9 cellular contexts compared by ENCODE assay signal in genomic region chr6:39102024-39102820, GRCh38. TPM values are rescaled to one million over a fixed set of nuclear protein-coding genes. Genes with fewer than 3 reads are reported as not detected.
DNase-seq lines count a peak whose midpoint lies in the region; ATAC-seq, FAIRE-seq and TF ChIP-seq lines count a peak whose summit lies in the region.
"Had no signal": no experiment of that assay in that cellular context is flagged by ENCODE, and none has a peak within 500 bp of the region (broad histone marks: within the 10 kb centered on the region; RNA-seq: fewer than 3 reads in every experiment).

No MANE protein-coding gene starts in this region.

- no peak overlapping the region for H3K27ac ChIP-seq in 22Rv1
- H3K27ac ChIP-seq in osteoblast (ENCODE audit: low read depth, low read length) = no peak overlapping the region
- no peak overlapping the region for H3K27ac ChIP-seq in ascending aorta

- intact Hi-C loops in ascending aorta (cut with DNase I) = no loop called here

- peaks cover 8% of the 10 kb centered on the region for H4K20me1 ChIP-seq in osteoblast (ENCODE audit: insufficient read depth, low read length)

- H3K36me3 ChIP-seq in osteoblast (ENCODE audit: insufficient read depth, low read length) (peaks cover 2% of the 10 kb centered on the region), ascending aorta (peaks cover 9 to 13% of the 10 kb centered on the region in 2 donors)

- peak; percentile 58 for ATAC-seq in GM19328 (IDR thresholded peaks at IDR 0.05; ENCODE audit: unreplicated experiment)
- ATAC-seq in effector memory CD8-positive, alpha-beta T cell (replicated peaks) = no peak

- peaks cover 14% of the 10 kb centered on the region for H3K4me1 ChIP-seq in osteoblast (ENCODE audit: insufficient read depth, low read length)
- H3K4me1 ChIP-seq in ascending aorta = no peaks in the 10 kb centered on the region

- H2AFZ ChIP-seq in osteoblast (ENCODE audit: low read length) = no peak overlapping the region

- TF ChIP-seq POLR2A in NB4 (IDR thresholded peaks at IDR 0.05; ENCODE audit: extremely low read depth, insufficient read length) = no peak
- TF ChIP-seq POLR2A in erythroblast (IDR thresholded peaks at IDR 0.05; ENCODE audit: low read length) = no peak

- no peak overlapping the region for H3K4me3 Mint-ChIP-seq in effector memory CD8-positive, alpha-beta T cell
- H3K4me3 Mint-ChIP-seq: activated naive CD4-positive, alpha-beta T cell treated with anti-CD3 and anti-CD28 coated beads, Interleukin-2, amount 50 U/mL, for 24 hours had no signal

- no peak for FAIRE-seq in HTR-8/SVneo (lab: Jason Lieb, UNC)

- peak; percentile 36 for TF ChIP-seq CTCF in 22Rv1 (IDR thresholded peaks at IDR 0.05)
- peak; percentile 35 for TF ChIP-seq CTCF in NB4 (IDR thresholded peaks at IDR 0.05; ENCODE audit: low read depth, low read length)
- peak; percentile 54 for TF ChIP-seq CTCF in osteoblast (IDR thresholded peaks at IDR 0.05; ENCODE audit: extremely low read depth, low read depth, low read length)
- no peak for TF ChIP-seq CTCF in ascending aorta (IDR thresholded peaks at IDR 0.05)

- peak overlapping the region; percentile 55 for H3K4me2 ChIP-seq in osteoblast (ENCODE audit: insufficient read depth, low read length)

- DNase-seq in NB4 (ENCODE audit: low read depth) (peak; percentile 29), erythroblast (lab: John Stamatoyannopoulos, UW) (peak; percentile 54 to 62), osteoblast (ENCODE audit: insufficient read length, low spot score, missing footprints) (peak; percentile 57), ascending aorta (ENCODE audit: low spot score in 2 of 2) (no peak), HTR-8/SVneo (ENCODE audit: insufficient read length, low spot score) (no peak)
- no peak for DNase-seq in effector memory CD8-positive, alpha-beta T cell

- H3K4me3 ChIP-seq in NB4 (ENCODE audit: low read depth, low read length) (no peak overlapping the region), osteoblast (ENCODE audit: insufficient read depth, low read length) (no peak overlapping the region), ascending aorta (no peak overlapping the region)

- H3K27me3 ChIP-seq in osteoblast (ENCODE audit: insufficient read depth, low read length) (no peaks in the 10 kb centered on the region), ascending aorta (no peaks in the 10 kb centered on the region)

- H3K27me3 Mint-ChIP-seq in effector memory CD8-positive, alpha-beta T cell = no peaks in the 10 kb centered on the region
- H3K27me3 Mint-ChIP-seq: activated naive CD4-positive, alpha-beta T cell treated with anti-CD3 and anti-CD28 coated beads, Interleukin-2, amount 50 U/mL, for 24 hours had no signal

- H3K36me3 Mint-ChIP-seq in effector memory CD8-positive, alpha-beta T cell (ENCODE audit: insufficient read depth) = peaks cover 5% of the 10 kb centered on the region

- no peaks in the 10 kb centered on the region for H3K79me2 ChIP-seq in osteoblast (ENCODE audit: insufficient read depth, low read length)

- no peaks in the 10 kb centered on the region for H3K9me3 Mint-ChIP-seq in effector memory CD8-positive, alpha-beta T cell
- H3K9me3 Mint-ChIP-seq: activated naive CD4-positive, alpha-beta T cell treated with anti-CD3 and anti-CD28 coated beads, Interleukin-2, amount 50 U/mL, for 24 hours had no signal

- H3K9me3 ChIP-seq in osteoblast (ENCODE audit: low read depth, low read length) (no peaks in the 10 kb centered on the region), ascending aorta (no peaks in the 10 kb centered on the region)

- H3K4me1 Mint-ChIP-seq in effector memory CD8-positive, alpha-beta T cell (ENCODE audit: low read depth in 2 of 2) = peaks cover 12 to 15% of the 10 kb centered on the region in 2 donors

- H3K27ac Mint-ChIP-seq in effector memory CD8-positive, alpha-beta T cell = peak overlapping the region in 1 of 2 donors; percentile 50
- H3K27ac Mint-ChIP-seq: activated naive CD4-positive, alpha-beta T cell treated with anti-CD3 and anti-CD28 coated beads, Interleukin-2, amount 50 U/mL, for 24 hours had no signal

RNA-seq across cellular contexts. Expression of gene SAYSD1, which starts 12.8 kb away (rescaled TPM):
- total RNA-seq in osteoblast = 29.8 and 31.1 TPM in 2 replicates
- 2.1 TPM for total RNA-seq in ascending aorta

RNA-seq across cellular contexts. Expression of gene GLP1R, which starts 53.6 kb away (rescaled TPM):
- total RNA-seq in osteoblast = not detected in 2 replicates
- not detected for total RNA-seq in ascending aorta

Comparison
In these comparisons a context has a peak if more than half of its experiments do, and no peak if none do; other contexts are left out.
1. CTCF ChIP-seq: peak in 22Rv1 (single experiment), NB4 (single experiment) and osteoblast (single experiment); none in ascending aorta (0 of 3).
2. DNase-seq: peak in NB4 (single experiment), erythroblast (2 of 2) and osteoblast (single experiment); none in ascending aorta (0 of 2), effector memory CD8-positive, alpha-beta T cell (0 of 3) and HTR-8/SVneo (single experiment).